In genomic region chr5:136538534-136538933, GRCh38 we compare ENCODE assay signal across 6 cellular contexts.
"Had no signal": no experiment of that assay in that cellular context is flagged by ENCODE, and none has a peak within 500 bp of the region (broad histone marks: within the 10 kb centered on the region; RNA-seq: fewer than 3 reads in every experiment).

No MANE protein-coding gene starts in this region.

- H3K4me2 ChIP-seq: GM23338 had no signal

- ATAC-seq: GM23338, K562 had no signal

- H3K27ac Mint-ChIP-seq: GM23338, H9 had no signal

- DNase-seq: H9, HCEC 1CT, IMR-90, KG1 had no signal

- H2AFZ ChIP-seq: GM23338 had no signal

- H3K4me3 Mint-ChIP-seq: GM23338, H9 had no signal

- H3K4me1 Mint-ChIP-seq: GM23338, H9 had no signal

- H3K4me3 ChIP-seq: GM23338, K562 had no signal
